25 cellular contexts compared by ENCODE assay signal in genomic region chr15:47742742-47743141, GRCh38. TPM values are rescaled to one million over a fixed set of nuclear protein-coding genes. Genes with fewer than 3 reads are reported as not detected.
"Had no signal": no experiment of that assay in that cellular context is flagged by ENCODE, and none has a peak within 500 bp of the region (broad histone marks: within the 10 kb centered on the region; RNA-seq: fewer than 3 reads in every experiment).

No MANE protein-coding gene starts in this region.

- H3K27ac Mint-ChIP-seq: activated CD8-positive, alpha-beta T cell treated with anti-CD3 and anti-CD28 coated beads, Interleukin-2, amount 10 ng/mL, durations not matched to agents 7 days and 5 days; activated naive CD4-positive, alpha-beta T cell treated with anti-CD3 and anti-CD28 coated beads, Interleukin-2, amount 50 U/mL, for 72 hours; activated T-cell treated with anti-CD3 and anti-CD28 coated beads, Interleukin-2, amount 50 U/mL, for 24 hours; activated T-helper 17 cell treated with anti-CD3 and anti-CD28 coated beads, Interleukin-2, amount 50 U/mL, for 72 hours; effector memory CD8-positive, alpha-beta T cell; stimulated activated naive B cell treated with anti-CD40 and anti-IgM and Interleukin-4, amounts not matched to agents 10 μg/mL and 1 μg/mL and 100 μg/mL, for 72 hours; T-cell; T-helper 2 cell treated with Interferon-gamma antibody and Interleukin-4, amounts not matched to agents 5 μg/mL and 100 μg/mL, for 36 hours had no signal

- H3K4me1 Mint-ChIP-seq: activated T-helper 17 cell treated with anti-CD3 and anti-CD28 coated beads, Interleukin-2, amount 50 U/mL, for 72 hours; T-cell had no signal

- H3K4me3 Mint-ChIP-seq: activated CD8-positive, alpha-beta T cell treated with anti-CD3 and anti-CD28 coated beads, Interleukin-2, amount 10 ng/mL, durations not matched to agents 7 days and 5 days; activated T-cell treated with anti-CD3 and anti-CD28 coated beads, Interleukin-2, amount 50 U/mL, for 24 hours; activated T-helper 17 cell treated with anti-CD3 and anti-CD28 coated beads, Interleukin-2, amount 50 U/mL, for 72 hours; effector memory CD8-positive, alpha-beta T cell; stimulated activated naive B cell treated with anti-CD40 and anti-IgM and Interleukin-4, amounts not matched to agents 10 μg/mL and 1 μg/mL and 100 μg/mL, for 72 hours; T-cell; T-helper 2 cell treated with Interferon-gamma antibody and Interleukin-4, amounts not matched to agents 5 μg/mL and 100 μg/mL, for 36 hours had no signal

- H3K36me3 ChIP-seq: colonic mucosa, esophagus muscularis mucosa, sigmoid colon, transverse colon, uterus had no signal

- H3K9me3 ChIP-seq: ascending aorta, colonic mucosa, esophagus muscularis mucosa, mucosa of descending colon, sigmoid colon, transverse colon, uterus had no signal

- H3K9me3 Mint-ChIP-seq: activated naive CD4-positive, alpha-beta T cell treated with anti-CD3 and anti-CD28 coated beads, Interleukin-2, amount 50 U/mL, for 72 hours; activated T-cell treated with anti-CD3 and anti-CD28 coated beads, Interleukin-2, amount 50 U/mL, for 24 hours; activated T-helper 17 cell treated with anti-CD3 and anti-CD28 coated beads, Interleukin-2, amount 50 U/mL, for 72 hours; T-helper 2 cell treated with Interferon-gamma antibody and Interleukin-4, amounts not matched to agents 5 μg/mL and 100 μg/mL, for 36 hours had no signal

- H2AFZ ChIP-seq: hepatocyte had no signal

- H3K36me3 Mint-ChIP-seq: activated naive CD4-positive, alpha-beta T cell treated with anti-CD3 and anti-CD28 coated beads, Interleukin-2, amount 50 U/mL, for 72 hours; stimulated activated naive B cell treated with anti-CD40 and anti-IgM and Interleukin-4, amounts not matched to agents 10 μg/mL and 1 μg/mL and 100 μg/mL, for 72 hours; T-cell had no signal

- H3K27me3 ChIP-seq: ascending aorta, colonic mucosa, dorsolateral prefrontal cortex, esophagus muscularis mucosa, hepatocyte, sigmoid colon, transverse colon, uterus had no signal

- H3K4me3 ChIP-seq: ascending aorta, colonic mucosa, dorsolateral prefrontal cortex, esophagus muscularis mucosa, hepatocyte, mucosa of descending colon, sigmoid colon, transverse colon, uterus had no signal

- H3K4me1 ChIP-seq: ascending aorta, sigmoid colon, uterus had no signal

- ATAC-seq: activated CD8-positive, alpha-beta T cell treated with anti-CD3 and anti-CD28 coated beads, Interleukin-2, amount 10 ng/mL, durations not matched to agents 7 days and 5 days; activated naive CD4-positive, alpha-beta T cell treated with anti-CD3 and anti-CD28 coated beads, Interleukin-2, amount 50 U/mL, for 72 hours; activated T-helper 17 cell treated with anti-CD3 and anti-CD28 coated beads, Interleukin-2, amount 50 U/mL, for 72 hours; effector memory CD8-positive, alpha-beta T cell; mucosa of descending colon; stimulated activated naive B cell treated with anti-CD40 and anti-IgM and Interleukin-4, amounts not matched to agents 10 μg/mL and 1 μg/mL and 100 μg/mL, for 72 hours; T-cell had no signal

- DNase-seq: activated CD4-positive, alpha-beta T cell treated with anti-CD3 and anti-CD28 coated beads for 1 hour; activated CD4-positive, alpha-beta T cell treated with anti-CD3 and anti-CD28 coated beads, Interleukin-2, amount 50 U/mL, for 1 hour; activated CD8-positive, alpha-beta T cell treated with anti-CD3 and anti-CD28 coated beads, Interleukin-2, amount 10 ng/mL, durations not matched to agents 7 days and 5 days; activated T-cell treated with anti-CD3 and anti-CD28 coated beads, Interleukin-2, amount 50 U/mL, for 24 hours; colonic mucosa; dorsolateral prefrontal cortex; effector memory CD8-positive, alpha-beta T cell; glutamatergic neuron; kidney glomerular epithelial cell; mammary epithelial cell; mucosa of descending colon; sigmoid colon; stimulated activated CD4-positive, alpha-beta T cell treated with anti-CD3 and anti-CD28 coated beads, Interleukin-2, amount 100 ng/mL, for 48 hours; stimulated activated CD8-positive, alpha-beta memory T cell treated with anti-CD3 and anti-CD28 coated beads, Interleukin-4, amount 100 ng/mL, for 48 hours; stimulated activated naive B cell treated with anti-CD40 and anti-IgM and Interleukin-4, amounts not matched to agents 10 μg/mL and 1 μg/mL and 100 μg/mL, for 72 hours; T-cell; transverse colon; uterus; WERI-Rb-1 had no signal

- H3K27ac ChIP-seq: ascending aorta, colonic mucosa, esophagus muscularis mucosa, hepatocyte, sigmoid colon, transverse colon, uterus, WERI-Rb-1 had no signal

- H3K4me2 ChIP-seq: hepatocyte had no signal

RNA-seq across cellular contexts. Expression of gene SEMA6D, which starts 25.4 kb away (rescaled TPM):
- total RNA-seq: activated CD8-positive, alpha-beta T cell treated with anti-CD3 and anti-CD28 coated beads, Interleukin-2, amount 10 ng/mL, durations not matched to agents 7 days and 5 days; activated naive CD4-positive, alpha-beta T cell treated with anti-CD3 and anti-CD28 coated beads, Interleukin-2, amount 50 U/mL, for 72 hours; activated T-helper 17 cell treated with anti-CD3 and anti-CD28 coated beads, Interleukin-2, amount 50 U/mL, for 72 hours had no signal
